In the genomic region with DNA sequence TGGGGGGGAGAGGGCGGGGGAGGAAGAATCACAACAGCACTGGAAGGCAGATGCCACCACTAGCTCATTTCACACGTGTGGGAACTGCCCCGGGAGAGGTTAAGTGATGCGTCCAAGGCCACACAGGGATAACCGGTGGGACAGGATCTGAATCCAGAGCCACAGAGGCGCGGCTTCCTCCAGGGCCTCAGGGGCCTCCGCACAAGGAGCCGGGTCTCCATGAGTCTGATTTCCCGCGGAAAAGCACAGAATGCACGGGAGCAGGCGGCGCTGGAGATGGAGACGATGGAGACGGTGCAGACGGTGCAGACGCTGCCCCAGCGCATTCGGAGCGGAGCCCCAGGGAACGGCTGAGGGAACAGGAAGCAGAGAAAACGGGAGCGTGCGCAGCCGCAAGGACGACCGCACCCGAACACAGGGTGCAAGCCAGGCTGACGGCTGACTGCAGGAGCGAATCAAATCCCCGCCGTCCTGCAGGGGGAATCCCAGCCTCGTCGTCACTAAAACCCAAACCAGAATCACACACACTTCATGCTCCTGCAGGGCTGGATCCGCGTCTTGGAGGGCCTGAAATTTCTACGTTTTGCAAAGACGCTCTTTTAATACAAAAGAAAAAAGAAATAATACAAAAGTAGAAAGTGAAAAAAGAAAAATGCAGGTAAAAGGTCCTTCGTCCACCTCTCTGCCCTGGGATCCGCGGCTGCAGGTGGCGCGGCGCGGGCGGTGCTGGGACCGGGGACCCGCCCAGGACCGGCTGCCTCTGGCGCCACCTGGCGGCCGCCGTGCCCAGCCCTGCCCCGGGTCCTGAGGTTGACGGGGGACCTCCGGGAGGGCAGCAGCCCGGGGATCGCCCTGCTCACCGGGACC, we compare ENCODE assay signal across 8 cellular contexts. TPM values are rescaled to one million over a fixed set of nuclear protein-coding genes. Genes with fewer than 3 reads are reported as not detected.
DNase-seq lines count a peak whose midpoint lies in the region; ATAC-seq and TF ChIP-seq lines count a peak whose summit lies in the region.

No MANE protein-coding gene starts in this region.

- H3K4me1 Mint-ChIP-seq in activated CD4-positive, alpha-beta memory T cell treated with anti-CD3 and anti-CD28 coated beads, Interleukin-2, amount 10 ng/mL, durations not matched to agents 7 days and 5 days = peaks cover 25% of the 10 kb centered on the region

- no peak overlapping the region for H2AFZ ChIP-seq in HCT116 (ENCODE audit: low read depth, low read length, poor library complexity, severe bottlenecking)

- H3K27ac Mint-ChIP-seq in activated CD4-positive, alpha-beta memory T cell treated with anti-CD3 and anti-CD28 coated beads, Interleukin-2, amount 10 ng/mL, durations not matched to agents 7 days and 5 days = peak overlapping the region; percentile 40

- no peaks in the 10 kb centered on the region for H4K20me1 ChIP-seq in HCT116 (ENCODE audit: insufficient read depth)

- RAD21 ChIA-PET in HCT116 (lab: Charles Lee; ENCODE audit: low non-redundant PET in 1 of 2, low total read pairs in 2 of 2, uncharacterized antibody in 2 of 2, unreplicated experiment in 2 of 2) = no interaction called here

- H3K9me3 ChIP-seq in HCT116 (ENCODE audit: control insufficient read depth in 1 of 2, insufficient read depth in 1 of 2, low read depth in 1 of 2, low read length in 2 of 2) = no peaks in the 10 kb centered on the region

- no peak for TF ChIP-seq POLR2A in HCT116 (IDR thresholded peaks at IDR 0.05; ENCODE audit: borderline replicate concordance, extremely low read depth, insufficient read depth, insufficient read length)

- no peak overlapping the region for H3K4me3 ChIP-seq in HCT116 (replicated peaks in 1 of 2; ENCODE audit: low read depth in 1 of 2, low read length in 2 of 2)

- H3K9ac ChIP-seq in HCT116 (ENCODE audit: low read length) = no peak overlapping the region

- POLR2A ChIA-PET in HCT116 (lab: Charles Lee) = no interaction called here
- POLR2A ChIA-PET in activated CD4-positive, alpha-beta memory T cell treated with anti-CD3 and anti-CD28 coated beads, Interleukin-2, amount 10 ng/mL, durations not matched to agents 7 days and 5 days (lab: Charles Lee) = no interaction called here

- TF ChIP-seq RAD21 in HCT116 (IDR thresholded peaks at IDR 0.05; ENCODE audit: low read depth) = peak; percentile 57

- no peaks in the 10 kb centered on the region for H3K27me3 ChIP-seq in HCT116 (ENCODE audit: insufficient read depth, low read length)

- H3K36me3 Mint-ChIP-seq in activated CD4-positive, alpha-beta memory T cell treated with anti-CD3 and anti-CD28 coated beads, Interleukin-2, amount 10 ng/mL, durations not matched to agents 7 days and 5 days (ENCODE audit: low read depth) = peaks cover 29% of the 10 kb centered on the region

- TF ChIP-seq CTCF in GM10266 (IDR thresholded peaks at IDR 0.05; ENCODE audit: control insufficient read depth, insufficient read depth, low read depth, missing control alignments) (peak; percentile 96), HCT116 (IDR thresholded peaks at IDR 0.05 in 2 of 3, conservative IDR thresholded peaks at IDR 0.05 in 1 of 3; ENCODE audit: borderline replicate concordance in 1 of 3, insufficient read depth in 1 of 3, low read depth in 2 of 3, low read length in 2 of 3) (peak; percentile 53 to 74 (median 68); a peak in 5 of 6 replicates)

- peak overlapping the region; percentile 72 for H3K4me3 Mint-ChIP-seq in activated CD4-positive, alpha-beta memory T cell treated with anti-CD3 and anti-CD28 coated beads, Interleukin-2, amount 10 ng/mL, durations not matched to agents 7 days and 5 days

- H3K36me3 ChIP-seq in HCT116 (ENCODE audit: control insufficient read depth in 1 of 2, insufficient read depth in 2 of 2, low read length in 2 of 2) = peaks cover 0 to 4% of the 10 kb centered on the region in 2 experiments; a peak in 3 of 4 replicates

- H3K4me1 ChIP-seq in HCT116 (ENCODE audit: control insufficient read depth in 1 of 2, insufficient read depth in 2 of 2, low read length in 2 of 2) = peaks cover 0 to 5% of the 10 kb centered on the region in 2 experiments; a peak in 2 of 4 replicates

- intact Hi-C loops in HCT116 (cut with micrococcal nuclease) = loop anchor here (1.0 kb wide), 1 partner anchor 57 kb away; no protein-coding TSS in a partner anchor

- H3K79me2 ChIP-seq in HCT116 (ENCODE audit: insufficient read depth, low read length) = no peaks in the 10 kb centered on the region; the same call in 1 of the 2 replicates

- no peaks in the 10 kb centered on the region for H3K9me2 ChIP-seq in HCT116 (ENCODE audit: insufficient read depth)

- H3K9me3 Mint-ChIP-seq in activated CD4-positive, alpha-beta memory T cell treated with anti-CD3 and anti-CD28 coated beads, Interleukin-2, amount 10 ng/mL, durations not matched to agents 7 days and 5 days = no peaks in the 10 kb centered on the region

- DNase-seq in GM10266 (ENCODE audit: extremely low spot score) = peak; percentile 94
- no peak for DNase-seq in HCT116 (ENCODE audit: low read depth, low spot score)
- peak; percentile 34 for DNase-seq in NCI-H1048 (lab: John Stamatoyannopoulos, UW)
- peak; percentile 77 for DNase-seq in activated CD4-positive, alpha-beta memory T cell treated with anti-CD3 and anti-CD28 coated beads, Interleukin-2, amount 10 ng/mL, durations not matched to agents 7 days and 5 days
- peak; percentile 64 for DNase-seq in effector CD8-positive, alpha-beta T cell (lab: John Stamatoyannopoulos, UW)
- peak; percentile 45 for DNase-seq in midbrain (lab: John Stamatoyannopoulos, UW)
- DNase-seq in stimulated activated CD8-positive, alpha-beta memory T cell treated with anti-CD3 and anti-CD28 coated beads, Interleukin-4, amount 100 ng/mL, for 24 hours (ENCODE audit: low read depth) = peak; percentile 71
- DNase-seq in amniotic stem cell (lab: John Stamatoyannopoulos, UW) = no peak

- CTCF ChIA-PET in HCT116 (lab: Charles Lee) = interaction anchor here (0.5 kb wide), 1 partner anchor 11 kb away, joined by 3 read pairs; no protein-coding TSS in a partner anchor
- CTCF ChIA-PET in activated CD4-positive, alpha-beta memory T cell treated with anti-CD3 and anti-CD28 coated beads, Interleukin-2, amount 10 ng/mL, durations not matched to agents 7 days and 5 days (lab: Charles Lee) = interaction anchor here (0.7 to 1.2 kb wide), 4 partner anchors 8 to 56 kb away, joined by 3 to 6 read pairs (median 3); no protein-coding TSS in a partner anchor

- peak overlapping the region; percentile 21; the same call in 1 of the 2 replicates for H3K4me2 ChIP-seq in HCT116 (ENCODE audit: low read length)

- ATAC-seq in HCT116 = peak; percentile 99

- BruUV-seq in HCT116 (replicated peaks; lab: Mats Ljungman, UMichigan) = no TSS peak

- H3K27me3 Mint-ChIP-seq in activated CD4-positive, alpha-beta memory T cell treated with anti-CD3 and anti-CD28 coated beads, Interleukin-2, amount 10 ng/mL, durations not matched to agents 7 days and 5 days = no peaks in the 10 kb centered on the region

- H3K27ac ChIP-seq in HCT116 (ENCODE audit: low read depth, low read length) = no peak overlapping the region

TF ChIP-seq in HCT116, 20 proteins besides CTCF, POLR2A, EP300 and RAD21:
- no peak for TF ChIP-seq ZNF274 (IDR thresholded peaks at IDR 0.05; ENCODE audit: low read depth, low read length)
- TF ChIP-seq CBX3 (IDR thresholded peaks at IDR 0.05; ENCODE audit: low read depth) = no peak
- no peak for TF ChIP-seq SP1 (IDR thresholded peaks at IDR 0.05; ENCODE audit: low read depth)
- no peak for TF ChIP-seq CEBPB (IDR thresholded peaks at IDR 0.05; ENCODE audit: low read depth)
- TF ChIP-seq, protein P1, sequence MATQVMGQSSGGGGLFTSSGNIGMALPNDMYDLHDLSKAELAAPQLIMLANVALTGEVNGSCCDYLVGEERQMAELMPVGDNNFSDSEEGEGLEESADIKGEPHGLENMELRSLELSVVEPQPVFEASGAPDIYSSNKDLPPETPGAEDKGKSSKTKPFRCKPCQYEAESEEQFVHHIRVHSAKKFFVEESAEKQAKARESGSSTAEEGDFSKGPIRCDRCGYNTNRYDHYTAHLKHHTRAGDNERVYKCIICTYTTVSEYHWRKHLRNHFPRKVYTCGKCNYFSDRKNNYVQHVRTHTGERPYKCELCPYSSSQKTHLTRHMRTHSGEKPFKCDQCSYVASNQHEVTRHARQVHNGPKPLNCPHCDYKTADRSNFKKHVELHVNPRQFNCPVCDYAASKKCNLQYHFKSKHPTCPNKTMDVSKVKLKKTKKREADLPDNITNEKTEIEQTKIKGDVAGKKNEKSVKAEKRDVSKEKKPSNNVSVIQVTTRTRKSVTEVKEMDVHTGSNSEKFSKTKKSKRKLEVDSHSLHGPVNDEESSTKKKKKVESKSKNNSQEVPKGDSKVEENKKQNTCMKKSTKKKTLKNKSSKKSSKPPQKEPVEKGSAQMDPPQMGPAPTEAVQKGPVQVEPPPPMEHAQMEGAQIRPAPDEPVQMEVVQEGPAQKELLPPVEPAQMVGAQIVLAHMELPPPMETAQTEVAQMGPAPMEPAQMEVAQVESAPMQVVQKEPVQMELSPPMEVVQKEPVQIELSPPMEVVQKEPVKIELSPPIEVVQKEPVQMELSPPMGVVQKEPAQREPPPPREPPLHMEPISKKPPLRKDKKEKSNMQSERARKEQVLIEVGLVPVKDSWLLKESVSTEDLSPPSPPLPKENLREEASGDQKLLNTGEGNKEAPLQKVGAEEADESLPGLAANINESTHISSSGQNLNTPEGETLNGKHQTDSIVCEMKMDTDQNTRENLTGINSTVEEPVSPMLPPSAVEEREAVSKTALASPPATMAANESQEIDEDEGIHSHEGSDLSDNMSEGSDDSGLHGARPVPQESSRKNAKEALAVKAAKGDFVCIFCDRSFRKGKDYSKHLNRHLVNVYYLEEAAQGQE (IDR thresholded peaks at IDR 0.05; ENCODE audit: low read depth) = no peak
- TF ChIP-seq JUND (IDR thresholded peaks at IDR 0.05) = no peak
- TF ChIP-seq POLR2AphosphoS5 (IDR thresholded peaks at IDR 0.05; ENCODE audit: low read depth, low read length) = no peak
- TF ChIP-seq ZFX (IDR thresholded peaks at IDR 0.05) = no peak
- no peak for TF ChIP-seq FOSL1 (IDR thresholded peaks at IDR 0.05; ENCODE audit: low read depth)
- TF ChIP-seq SRF (IDR thresholded peaks at IDR 0.05; ENCODE audit: low read depth) = no peak
- no peak for TF ChIP-seq SIN3A (IDR thresholded peaks at IDR 0.05; ENCODE audit: low read depth)
- TF ChIP-seq EZH2 (IDR thresholded peaks at IDR 0.05) = no peak
- TF ChIP-seq YY1 (IDR thresholded peaks at IDR 0.05; ENCODE audit: extremely low read depth, insufficient replicate concordance, low read depth, low read length) = no peak

RNA-seq across cellular contexts. Expression of a gene that starts 20.4 kb away (rescaled TPM):
- 19.2 TPM for total RNA-seq in HCT116 (2021; ENCODE audit: unreplicated experiment)
- 8.7 and 11.7 TPM in 2 replicates for polyA plus RNA-seq in HCT116 (2012)
- total RNA-seq in activated CD4-positive, alpha-beta memory T cell treated with anti-CD3 and anti-CD28 coated beads, Interleukin-2, amount 10 ng/mL, durations not matched to agents 7 days and 5 days = 10 to 100 TPM; 22.4 to 23.0 TPM

RNA-seq across cellular contexts. Expression of a gene that starts 53.3 kb away (rescaled TPM):
- 1,420 TPM for total RNA-seq in HCT116 (2021; ENCODE audit: unreplicated experiment)
- polyA plus RNA-seq in HCT116 (2012) = 1,293 and 1,596 TPM in 2 replicates
- total RNA-seq in activated CD4-positive, alpha-beta memory T cell treated with anti-CD3 and anti-CD28 coated beads, Interleukin-2, amount 10 ng/mL, durations not matched to agents 7 days and 5 days = 100 to 1,000 TPM; 932 to 936 TPM

Comparison
In these comparisons a context has a peak if more than half of its experiments do, and no peak if none do; other contexts are left out.
1. DNase-seq: peak in GM10266 (single experiment), NCI-H1048 (single experiment), activated CD4-positive, alpha-beta memory T cell treated with anti-CD3 and anti-CD28 coated beads, Interleukin-2, amount 10 ng/mL, durations not matched to agents 7 days and 5 days (single experiment), effector CD8-positive, alpha-beta T cell (single experiment), midbrain (single experiment) and stimulated activated CD8-positive, alpha-beta memory T cell treated with anti-CD3 and anti-CD28 coated beads, Interleukin-4, amount 100 ng/mL, for 24 hours (single experiment); none in HCT116 (single experiment) and amniotic stem cell (single experiment).